ENCODE assay signal across 23 cellular contexts in genomic region chr1:168725060-168725459, GRCh38. TPM values are rescaled to one million over a fixed set of nuclear protein-coding genes. Genes with fewer than 3 reads are reported as not detected.
"Had no signal": no experiment of that assay in that cellular context is flagged by ENCODE, and none has a peak within 500 bp of the region (broad histone marks: within the 10 kb centered on the region; RNA-seq: fewer than 3 reads in every experiment).

No MANE protein-coding gene starts in this region.

- H3K27ac ChIP-seq: SJSA1, SK-N-MC had no signal

- FAIRE-seq: RCC 7860 had no signal

- H3K4me3 ChIP-seq: SJSA1, SK-N-MC had no signal

- H3K9me3 ChIP-seq: SJSA1 had no signal

- H3K27me3 ChIP-seq: SJSA1 had no signal

- DNase-seq: Karpas-422, KG1, MM.1S, NCI-H1092 treated with DMSO at 0.1 percent for 48 hours, NCI-H1436, NCI-H187, NCI-H2029, NCI-H2081 treated with DMSO at 0.1 percent for 48 hours, NCI-H2171, NCI-H226, NCI-H446, NCI-H510A, NCI-H524 treated with DMSO at 0.1 percent for 48 hours, NCI-H69, NCI-H774, Right ventricle myocardium superior, RPMI8226, SIG-M5 had no signal

- H3K36me3 ChIP-seq: SJSA1 had no signal

- H3K4me1 ChIP-seq: SJSA1 had no signal

RNA-seq across cellular contexts. Expression of gene DPT, which starts 3.9 kb away (rescaled TPM):
- total RNA-seq: HT-29, M059J, SJSA1 had no signal
